ENCODE assay signal across 8 cellular contexts in the genomic region with DNA sequence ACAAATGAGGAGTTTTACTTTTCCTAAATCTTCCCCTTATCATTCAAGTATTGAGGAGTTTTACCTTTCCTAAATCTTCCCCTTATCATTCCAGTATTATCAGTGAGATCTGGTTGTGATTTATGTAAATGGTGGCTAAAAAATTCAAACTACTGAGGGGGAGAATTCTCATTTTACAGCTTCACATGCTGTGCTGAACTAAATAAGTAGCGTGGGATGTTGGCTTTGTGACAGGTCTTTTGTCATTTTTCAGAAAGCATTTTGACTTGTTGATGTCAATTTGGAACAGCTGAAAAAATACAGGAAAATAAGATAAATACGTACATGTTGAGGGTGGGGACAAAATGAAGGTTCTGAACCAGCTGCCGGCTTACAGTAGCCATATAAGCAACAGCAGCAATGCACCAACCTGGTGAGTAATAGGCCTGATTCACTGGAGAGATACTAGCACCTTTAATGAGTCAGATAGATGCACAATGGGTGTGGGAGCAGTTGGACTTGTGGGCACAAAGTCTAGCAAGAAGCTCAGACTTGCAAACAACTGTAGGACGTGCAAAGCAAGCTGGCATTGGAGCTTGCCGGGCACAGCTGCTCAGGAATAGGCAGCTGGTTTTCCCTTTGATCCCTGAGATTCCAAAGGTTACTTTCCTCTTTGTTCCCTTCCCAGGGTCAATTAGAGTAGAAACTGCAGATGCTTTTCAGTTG. TPM values are rescaled to one million over a fixed set of nuclear protein-coding genes. Genes with fewer than 3 reads are reported as not detected.
A peak's percentile ranks its signal among the peaks of the same experiment; 100 is the strongest.
DNase-seq lines count a peak whose midpoint lies in the region; ATAC-seq and TF ChIP-seq lines count a peak whose summit lies in the region.

No MANE protein-coding gene starts in this region.

- H3K4me3 ChIP-seq in GM23248: no peak overlapping the region
- no peak overlapping the region; the same call in 1 of the 2 replicates for H3K4me3 ChIP-seq in PC-9
- H3K4me3 ChIP-seq in ectodermal cell (ENCODE audit: insufficient read depth, low read depth, low read length): peak overlapping the region; percentile 5
- H3K4me3 ChIP-seq in Karpas-422 (ENCODE audit: low read length): no peak overlapping the region

- intact Hi-C loops in PC-9 (cut with micrococcal nuclease; ENCODE audit: unreplicated experiment): loop anchor here (1.0 to 5.0 kb wide), 6 partner anchors 8 to 474 kb away; a partner anchor contains a TSS

- in situ Hi-C loops in GM23248 (cut with MboI) (no loop called here), GM13977 (cut with MboI; ENCODE audit: low pct_unique_long_range_greater_than_20kb, low sequenced_read_pairs, unreplicated experiment) (no loop called here)

- no peaks in the 10 kb centered on the region for H3K9me2 ChIP-seq in GM23248 (ENCODE audit: insufficient read depth)
- no peaks in the 10 kb centered on the region for H3K9me2 ChIP-seq in PC-9 (ENCODE audit: insufficient read depth)
- no peaks in the 10 kb centered on the region for H3K9me2 ChIP-seq in Karpas-422 (replicated peaks; ENCODE audit: insufficient read depth, low read length)

- H3K4me1 ChIP-seq in GM23248 (ENCODE audit: insufficient read depth) (peaks cover 14% of the 10 kb centered on the region), PC-9 (replicated peaks; ENCODE audit: insufficient read depth) (peaks cover 64% of the 10 kb centered on the region), ectodermal cell (ENCODE audit: control insufficient read depth, insufficient read depth, low read length) (peaks cover 34% of the 10 kb centered on the region), Karpas-422 (ENCODE audit: low read length) (peaks cover 31% of the 10 kb centered on the region)

- H3K9me3 ChIP-seq in GM23248 (ENCODE audit: low read depth) (no peaks in the 10 kb centered on the region), PC-9 (ENCODE audit: insufficient read depth, low read depth) (no peaks in the 10 kb centered on the region), ectodermal cell (ENCODE audit: control insufficient read depth, low read length) (no peaks in the 10 kb centered on the region), Karpas-422 (ENCODE audit: low read length) (no peaks in the 10 kb centered on the region)

- H3K36me3 ChIP-seq in GM23248 (ENCODE audit: low read depth) (no peaks in the 10 kb centered on the region), PC-9 (ENCODE audit: low read depth) (peaks cover 24% of the 10 kb centered on the region), ectodermal cell (ENCODE audit: control insufficient read depth, insufficient read depth, low read length) (peaks cover 5% of the 10 kb centered on the region), Karpas-422 (ENCODE audit: insufficient read depth, low read length) (no peaks in the 10 kb centered on the region)

- H2AFZ ChIP-seq in GM23248 (no peak overlapping the region), PC-9 (no peak overlapping the region), Karpas-422 (ENCODE audit: low read length) (no peak overlapping the region)

- H3K79me2 ChIP-seq in GM23248 (ENCODE audit: insufficient read depth) (no peaks in the 10 kb centered on the region; the same call in 1 of the 2 replicates), PC-9 (ENCODE audit: low read depth) (peaks cover 96% of the 10 kb centered on the region), Karpas-422 (ENCODE audit: low read length) (no peaks in the 10 kb centered on the region)

- H4K20me1 ChIP-seq in GM23248 (ENCODE audit: insufficient read depth) (no peaks in the 10 kb centered on the region), PC-9 (ENCODE audit: insufficient read depth) (no peaks in the 10 kb centered on the region; the same call in 1 of the 2 replicates), Karpas-422 (ENCODE audit: insufficient read depth, low read depth, low read length) (no peaks in the 10 kb centered on the region)

- CTCF ChIA-PET in PC-9 (lab: Charles Lee): interaction anchor here (0.6 to 1.5 kb wide), 9 partner anchors 9 to 117 kb away, joined by 3 to 7 read pairs (median 5); no protein-coding TSS in a partner anchor

- ATAC-seq in HG02678 (IDR thresholded peaks at IDR 0.05; ENCODE audit: unreplicated experiment): no peak

- 29 to 38% methylated on average over 5 of the region's 5 CpGs for WGBS in GM23248 (ENCODE audit: low coverage in 1 of 2, low lambda C conversion rate in 2 of 2, missing lambda C conversion rate in 2 of 2), 2 experiments
- 45 to 46% methylated on average over 5 of the region's 5 CpGs for WGBS in ectodermal cell, 2 experiments

- H3K27ac ChIP-seq in GM23248 (no peak overlapping the region), PC-9 (peak overlapping the region; percentile 85), ectodermal cell (ENCODE audit: insufficient read depth, low read depth, low read length, poor library complexity, severe bottlenecking) (peak overlapping the region; percentile 98), Karpas-422 (ENCODE audit: low read length) (no peak overlapping the region)

- peaks cover 10% of the 10 kb centered on the region; the same call in 1 of the 2 replicates for H3F3A ChIP-seq in GM23248 (ENCODE audit: insufficient read depth)
- peaks cover 44% of the 10 kb centered on the region for H3F3A ChIP-seq in PC-9 (ENCODE audit: insufficient read depth, low read depth)

- no peak for TF ChIP-seq CTCF in PC-9 (conservative IDR thresholded peaks at IDR 0.05)
- TF ChIP-seq CTCF in GM13977 (IDR thresholded peaks at IDR 0.05; ENCODE audit: extremely low read depth, insufficient read depth, missing control alignments): no peak

- TSS peak; percentile 25 for BruUV-seq in PC-9 (replicated peaks; lab: Mats Ljungman, UMichigan)

- DNase-seq in GM23248: peak; percentile 93
- peak; percentile 73 to 99 for DNase-seq in PC-9
- DNase-seq in renal cortical epithelial cell (ENCODE audit: low read depth): peak; percentile 98
- DNase-seq in COLO829 (ENCODE audit: low spot score): no peak
- DNase-seq in GM13977 (ENCODE audit: low spot score): no peak
- no peak for DNase-seq in Karpas-422

- POLR2A ChIA-PET in PC-9 (lab: Charles Lee; ENCODE audit: unreplicated experiment): interaction anchor here (0.6 to 1.4 kb wide), 13 partner anchors 9 to 1745 kb away, joined by 3 to 27 read pairs (median 5); a partner anchor contains a TSS

- H3K27me3 ChIP-seq in GM23248 (replicated peaks; ENCODE audit: insufficient read depth) (no peaks in the 10 kb centered on the region), PC-9 (ENCODE audit: insufficient read depth, low read depth) (no peaks in the 10 kb centered on the region), ectodermal cell (ENCODE audit: control insufficient read depth, insufficient read depth, low read length, poor library complexity, severe bottlenecking) (no peaks in the 10 kb centered on the region), Karpas-422 (ENCODE audit: low read length) (no peaks in the 10 kb centered on the region)

- H3K9ac ChIP-seq in GM23248 (no peak overlapping the region), Karpas-422 (ENCODE audit: low read length) (no peak overlapping the region)

- peak overlapping the region; percentile 59 for H3K4me2 ChIP-seq in GM23248 (ENCODE audit: unreplicated experiment)
- peak overlapping the region; percentile 68 for H3K4me2 ChIP-seq in PC-9
- H3K4me2 ChIP-seq in Karpas-422 (ENCODE audit: low read depth, low read length, poor library complexity, severe bottlenecking): no peak overlapping the region

RNA-seq across cellular contexts. Expression of a gene that starts 12.8 kb away (rescaled TPM):
- 1.3 and 2.7 TPM in 2 replicates for total RNA-seq in GM23248 (2014; rRNA removed; shearing (Covaris generic))
- polyA plus RNA-seq in GM23248 (2016; fragmentation: Nextera tagmentation; extraction: Ambion mirVana): 1.8 TPM in 2 replicates
- total RNA-seq in PC-9 (2021) (30.7 and 33.6 TPM in 2 replicates), renal cortical epithelial cell (21.7 and 25.2 TPM in 2 replicates)
- polyA plus RNA-seq in ectodermal cell (2013, experiment 1 of 4): 12.4 TPM
- polyA plus RNA-seq in ectodermal cell (2013, experiment 2 of 4): 13.0 TPM
- 13.5 TPM for polyA plus RNA-seq in ectodermal cell (2013, experiment 3 of 4)
- polyA plus RNA-seq in ectodermal cell (2013, experiment 4 of 4): 14.6 TPM
- 2.0 and 8.6 TPM in 2 replicates for total RNA-seq in Karpas-422 (2014; rRNA removed; shearing (Covaris generic); ENCODE audit: low replicate concordance)

Comparison
In these comparisons a context has a peak if more than half of its experiments do, and no peak if none do; other contexts are left out.
1. DNase-seq: peak in GM23248 (single experiment), PC-9 (2 of 2) and renal cortical epithelial cell (single experiment); none in COLO829 (single experiment), GM13977 (single experiment) and Karpas-422 (single experiment).
2. H3K27ac ChIP-seq: peak in PC-9 (single experiment) and ectodermal cell (single experiment); none in GM23248 (single experiment) and Karpas-422 (single experiment).